8 cellular contexts compared by ENCODE assay signal in genomic region chr3:155352900-155353490, GRCh38. TPM values are rescaled to one million over a fixed set of nuclear protein-coding genes. Genes with fewer than 3 reads are reported as not detected.
A peak's percentile ranks its signal among the peaks of the same experiment; 100 is the strongest.
DNase-seq lines count a peak whose midpoint lies in the region; ATAC-seq and TF ChIP-seq lines count a peak whose summit lies in the region.

No MANE protein-coding gene starts in this region.

- TF ChIP-seq CTCF in LNCaP clone FGC (IDR thresholded peaks at IDR 0.05; ENCODE audit: control insufficient read depth, extremely low read depth, insufficient read depth) (peak; percentile 56), smooth muscle cell (IDR thresholded peaks at IDR 0.05; ENCODE audit: borderline replicate concordance, insufficient read depth, poor library complexity, severe bottlenecking) (peak; percentile 47), lower leg skin (IDR thresholded peaks at IDR 0.05) (no peak)

- intact Hi-C loops in lower leg skin (cut with DNase I; ENCODE audit: low total_unique reads) = no loop called here

- no peaks in the 10 kb centered on the region for H3K4me1 ChIP-seq in smooth muscle cell (ENCODE audit: low read depth)

- H3K27ac ChIP-seq in smooth muscle cell (ENCODE audit: low read depth) = no peak overlapping the region

- H3K27me3 ChIP-seq in smooth muscle cell (ENCODE audit: low read depth) = peaks cover 10% of the 10 kb centered on the region

- ATAC-seq in GM19467 (IDR thresholded peaks at IDR 0.05; ENCODE audit: unreplicated experiment) = no peak

- no peaks in the 10 kb centered on the region for H3K9me3 ChIP-seq in smooth muscle cell (replicated peaks; ENCODE audit: low read depth)

- no peak overlapping the region for H2AFZ ChIP-seq in smooth muscle cell (ENCODE audit: low read depth)

- H3K4me2 ChIP-seq in smooth muscle cell = no peak overlapping the region

- H3K79me2 ChIP-seq in smooth muscle cell (ENCODE audit: low read depth) = no peaks in the 10 kb centered on the region

- DNase-seq in G401 (ENCODE audit: low spot score) (peak; percentile 64), LNCaP clone FGC (ENCODE audit: low read depth) (peak; percentile 39), SK-MEL-5 (ENCODE audit: low read depth, low spot score) (peak; percentile 70), foreskin melanocyte (peak; percentile 27), smooth muscle cell (lab: John Stamatoyannopoulos, UW; ENCODE audit: unreplicated experiment) (no peak), lower leg skin (ENCODE audit: low spot score in 2 of 2) (no peak)
- DNase-seq in central memory CD4-positive, alpha-beta T cell = no peak

- 66% methylated on average over 6 of the region's 6 CpGs for WGBS in smooth muscle cell (ENCODE audit: low lambda C conversion rate)
- 46 to 49% methylated on average over 6 of the region's 6 CpGs for WGBS in lower leg skin, 2 donors

- no peaks in the 10 kb centered on the region for H3K36me3 ChIP-seq in smooth muscle cell (ENCODE audit: low read depth)

- no peak for TF ChIP-seq POLR2A in lower leg skin (IDR thresholded peaks at IDR 0.05)

- in situ Hi-C loops in G401 (cut with HindIII; ENCODE audit: low sequenced_read_pairs) (no loop called here), SK-MEL-5 (cut with HindIII; ENCODE audit: low pct_unique_long_range_greater_than_20kb, low sequenced_read_pairs) (no loop called here)

- no peak overlapping the region for H3K4me3 ChIP-seq in LNCaP clone FGC (ENCODE audit: low read depth, low read length)
- no peak overlapping the region for H3K4me3 ChIP-seq in smooth muscle cell
- H3K4me3 ChIP-seq in lower leg skin (ENCODE audit: low read depth, poor library complexity, severe bottlenecking) = no peak overlapping the region

- no peaks in the 10 kb centered on the region for H3F3A ChIP-seq in smooth muscle cell (ENCODE audit: low read depth)

- no peaks in the 10 kb centered on the region for H4K20me1 ChIP-seq in smooth muscle cell (ENCODE audit: low read depth)

- no peak overlapping the region for H3K9ac ChIP-seq in smooth muscle cell (ENCODE audit: low read depth)

RNA-seq across cellular contexts. Expression of gene STRIT1, which starts 59.5 kb away (rescaled TPM):
- not detected in 2 replicates for total RNA-seq in G401 (2014; rRNA removed; shearing (Covaris generic))
- not detected in 2 replicates for total RNA-seq in SK-MEL-5 (2014; rRNA removed; shearing (Covaris generic))
- polyA plus RNA-seq in SK-MEL-5 (2015; cell fraction: cytosol; rRNA removed) = 0.11 TPM in 1 of 2 replicates, not detected in the other
- 0.25 TPM in 1 of 2 replicates, not detected in the other for polyA plus RNA-seq in SK-MEL-5 (2015; cell fraction: nucleus; rRNA removed)
- total RNA-seq in smooth muscle cell (not detected in 2 replicates), lower leg skin (under 1 TPM in 1 of 4 donors, not detected in 3; 0.42 TPM)
- polyA plus RNA-seq in smooth muscle cell = not detected in 2 replicates

Comparison
In these comparisons a context has a peak if more than half of its experiments do, and no peak if none do; other contexts are left out.
1. DNase-seq: peak in G401 (single experiment), LNCaP clone FGC (single experiment), SK-MEL-5 (single experiment) and foreskin melanocyte (single experiment); none in smooth muscle cell (single experiment), lower leg skin (0 of 2) and central memory CD4-positive, alpha-beta T cell (single experiment).
2. CTCF ChIP-seq: peak in LNCaP clone FGC (single experiment) and smooth muscle cell (single experiment); none in lower leg skin (0 of 3).